In the genomic region with DNA sequence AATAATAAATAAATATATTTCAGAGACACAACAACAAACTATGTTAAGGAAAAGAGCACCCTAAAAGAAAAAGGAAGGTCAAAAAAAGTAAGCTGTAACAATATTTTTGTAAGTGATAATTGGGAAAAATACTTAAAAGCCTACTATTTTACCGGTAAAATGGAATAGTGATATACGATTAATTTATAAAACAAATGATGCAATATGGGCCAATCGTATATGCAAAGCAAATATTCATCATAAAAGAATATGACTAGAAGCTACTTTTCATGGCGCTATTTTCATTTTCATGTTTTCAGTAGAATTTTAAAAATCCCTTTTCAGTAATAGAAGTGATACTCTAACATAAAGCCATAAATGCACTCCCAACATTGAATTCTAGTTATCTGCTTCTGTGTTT, we compare ENCODE assay signal across 1 cellular context.
TF ChIP-seq lines count a peak whose summit lies in the region.

No MANE protein-coding gene starts in this region.

TF ChIP-seq in A549, 52 proteins besides CTCF, POLR2A, EP300 and RAD21 (continued from another document):
- TF ChIP-seq, protein P1, sequence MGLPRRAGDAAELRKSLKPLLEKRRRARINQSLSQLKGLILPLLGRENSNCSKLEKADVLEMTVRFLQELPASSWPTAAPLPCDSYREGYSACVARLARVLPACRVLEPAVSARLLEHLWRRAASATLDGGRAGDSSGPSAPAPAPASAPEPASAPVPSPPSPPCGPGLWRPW (IDR thresholded peaks at IDR 0.05) = no peak
- TF ChIP-seq CHD4 (IDR thresholded peaks at IDR 0.05; ENCODE audit: borderline replicate concordance) (no peak), POLR2AphosphoS2 (conservative IDR thresholded peaks at IDR 0.05; ENCODE audit: low read length) (no peak), HOXA7 (CRISPR knock-in tag; IDR thresholded peaks at IDR 0.05) (no peak), PHF8 (IDR thresholded peaks at IDR 0.05; ENCODE audit: borderline replicate concordance, low read depth) (no peak)
TF ChIP-seq in A549: peak in this region for 0.
